In genomic region chr16:7512503-7512902, GRCh38 we compare ENCODE assay signal across 22 cellular contexts.
"Had no signal": no experiment of that assay in that cellular context is flagged by ENCODE, and none has a peak within 500 bp of the region (broad histone marks: within the 10 kb centered on the region; RNA-seq: fewer than 3 reads in every experiment).

No MANE protein-coding gene starts in this region.

- H3K27me3 ChIP-seq: colonic mucosa, esophagus squamous epithelium, foreskin keratinocyte, gastrocnemius medialis, gastroesophageal sphincter, heart left ventricle, heart right ventricle had no signal

- H3K9me3 ChIP-seq: colonic mucosa, esophagus muscularis mucosa, esophagus squamous epithelium, gastrocnemius medialis, gastroesophageal sphincter, heart left ventricle had no signal

- DNase-seq: colonic mucosa; cortex of kidney; dermis blood vessel endothelial cell; dorsolateral prefrontal cortex; effector CD4-positive, alpha-beta T cell; effector CD8-positive, alpha-beta T cell; effector memory CD8-positive, alpha-beta T cell; endodermal cell; erythroblast; esophagus squamous epithelium; foreskin fibroblast; foreskin keratinocyte; foreskin melanocyte; glutamatergic neuron; heart left ventricle; heart right ventricle had no signal

- H3K27ac ChIP-seq: colonic mucosa, coronary artery, epithelial cell of prostate, esophagus muscularis mucosa, esophagus squamous epithelium, foreskin keratinocyte, gastroesophageal sphincter, heart left ventricle, heart right ventricle had no signal

- H3K36me3 ChIP-seq: colonic mucosa, esophagus muscularis mucosa, esophagus squamous epithelium, gastrocnemius medialis, gastroesophageal sphincter, heart left ventricle, heart right ventricle had no signal

- H3K4me3 ChIP-seq: colonic mucosa, coronary artery, dorsolateral prefrontal cortex, esophagus muscularis mucosa, esophagus squamous epithelium, gastrocnemius medialis, gastroesophageal sphincter, heart left ventricle, heart right ventricle had no signal

- ATAC-seq: effector memory CD8-positive, alpha-beta T cell; esophagus mucosa; foreskin keratinocyte; gastroesophageal sphincter; heart left ventricle; heart right ventricle had no signal

- H3K4me1 ChIP-seq: colonic mucosa, esophagus muscularis mucosa, esophagus squamous epithelium, foreskin keratinocyte, gastroesophageal sphincter had no signal
